ENCODE assay signal across 8 cellular contexts in genomic region chr18:37567061-37567993, GRCh38. TPM values are rescaled to one million over a fixed set of nuclear protein-coding genes. Genes with fewer than 3 reads are reported as not detected.
A peak's percentile ranks its signal among the peaks of the same experiment; 100 is the strongest.
DNase-seq lines count a peak whose midpoint lies in the region; ATAC-seq and TF ChIP-seq lines count a peak whose summit lies in the region.

No MANE protein-coding gene starts in this region.

- no peaks in the 10 kb centered on the region for H3K36me3 ChIP-seq in esophagus squamous epithelium

- no peaks in the 10 kb centered on the region for H3K9me3 Mint-ChIP-seq in progenitor cell of endocrine pancreas (ENCODE audit: low read depth)
- H3K9me3 Mint-ChIP-seq in stimulated activated memory B cell treated with anti-CD40 and anti-IgM and Interleukin-4, amounts not matched to agents 10 μg/mL and 1 μg/mL and 100 μg/mL, for 72 hours = peaks cover 5% of the 10 kb centered on the region

- peaks cover 84% of the 10 kb centered on the region for H3K27me3 Mint-ChIP-seq in progenitor cell of endocrine pancreas
- H3K27me3 Mint-ChIP-seq in stimulated activated memory B cell treated with anti-CD40 and anti-IgM and Interleukin-4, amounts not matched to agents 10 μg/mL and 1 μg/mL and 100 μg/mL, for 72 hours = peaks cover 80% of the 10 kb centered on the region

- H3K9me3 ChIP-seq in esophagus squamous epithelium = no peaks in the 10 kb centered on the region

- no peaks in the 10 kb centered on the region for H3K36me3 Mint-ChIP-seq in progenitor cell of endocrine pancreas (ENCODE audit: insufficient read depth)
- no peaks in the 10 kb centered on the region for H3K36me3 Mint-ChIP-seq in stimulated activated memory B cell treated with anti-CD40 and anti-IgM and Interleukin-4, amounts not matched to agents 10 μg/mL and 1 μg/mL and 100 μg/mL, for 72 hours

- H3K27ac ChIP-seq in esophagus squamous epithelium = no peak overlapping the region

- peak overlapping the region; percentile 7 for H3K4me3 Mint-ChIP-seq in progenitor cell of endocrine pancreas (ENCODE audit: low read depth)
- H3K4me3 Mint-ChIP-seq in stimulated activated memory B cell treated with anti-CD40 and anti-IgM and Interleukin-4, amounts not matched to agents 10 μg/mL and 1 μg/mL and 100 μg/mL, for 72 hours = no peak overlapping the region

- peaks cover 13 to 33% (median 23%) of the 10 kb centered on the region in 3 donors for H3K4me1 ChIP-seq in esophagus squamous epithelium

- intact Hi-C loops in esophagus squamous epithelium (cut with DNase I) = no loop called here

- TF ChIP-seq CTCF in esophagus squamous epithelium (IDR thresholded peaks at IDR 0.05) (no peak), progenitor cell of endocrine pancreas (IDR thresholded peaks at IDR 0.05; ENCODE audit: unreplicated experiment) (no peak)

- whole genome bisulfite sequencing in esophagus squamous epithelium, 2 donors = 15 to 26% methylated on average over 21 to 22 of the region's 72 CpGs

- ATAC-seq in stimulated activated memory B cell treated with anti-CD40 and anti-IgM and Interleukin-4, amounts not matched to agents 10 μg/mL and 1 μg/mL and 100 μg/mL, for 72 hours = no peak
- ATAC-seq in GM21825 (IDR thresholded peaks at IDR 0.05; ENCODE audit: unreplicated experiment) = no peak

- no peak for TF ChIP-seq POLR2A in esophagus squamous epithelium (IDR thresholded peaks at IDR 0.05)

- H3K4me1 Mint-ChIP-seq in progenitor cell of endocrine pancreas (ENCODE audit: low read depth) = peaks cover 7% of the 10 kb centered on the region
- peaks cover 7% of the 10 kb centered on the region for H3K4me1 Mint-ChIP-seq in stimulated activated memory B cell treated with anti-CD40 and anti-IgM and Interleukin-4, amounts not matched to agents 10 μg/mL and 1 μg/mL and 100 μg/mL, for 72 hours

- H3K4me3 ChIP-seq in esophagus squamous epithelium = peak overlapping the region; percentile 20 to 66 (median 49)

- peak; percentile 43 for DNase-seq in COR-L47 (lab: John Stamatoyannopoulos, UW)
- DNase-seq in NCI-H345 (lab: John Stamatoyannopoulos, UW) = peak; percentile 42
- no peak for DNase-seq in esophagus squamous epithelium (lab: John Stamatoyannopoulos, UW)
- DNase-seq in progenitor cell of endocrine pancreas (ENCODE audit: low spot score, unreplicated experiment) = no peak
- no peak for DNase-seq in stimulated activated CD4-positive, alpha-beta T cell treated with anti-CD3 and anti-CD28 coated beads, Interleukin-15, amount 100 ng/mL, for 24 hours
- no peak for DNase-seq in NCI-H2196 (lab: John Stamatoyannopoulos, UW; ENCODE audit: unreplicated experiment)

- H3K27ac Mint-ChIP-seq in progenitor cell of endocrine pancreas = no peak overlapping the region
- no peak overlapping the region for H3K27ac Mint-ChIP-seq in stimulated activated memory B cell treated with anti-CD40 and anti-IgM and Interleukin-4, amounts not matched to agents 10 μg/mL and 1 μg/mL and 100 μg/mL, for 72 hours

- peaks cover 12 to 100% (median 20%) of the 10 kb centered on the region in 4 donors for H3K27me3 ChIP-seq in esophagus squamous epithelium

RNA-seq across cellular contexts. Expression of gene CELF4, which starts 1.7 kb away (rescaled TPM):
- total RNA-seq in esophagus squamous epithelium (not detected), progenitor cell of endocrine pancreas (4.6 and 5.5 TPM in 2 replicates)

Comparison
In these comparisons a context has a peak if more than half of its experiments do, and no peak if none do; other contexts are left out.
1. DNase-seq: peak in COR-L47 (single experiment) and NCI-H345 (single experiment); none in esophagus squamous epithelium (single experiment), progenitor cell of endocrine pancreas (single experiment), stimulated activated CD4-positive, alpha-beta T cell treated with anti-CD3 and anti-CD28 coated beads, Interleukin-15, amount 100 ng/mL, for 24 hours (single experiment) and NCI-H2196 (single experiment).